ENCODE assay signal across 7 cellular contexts in the genomic region with DNA sequence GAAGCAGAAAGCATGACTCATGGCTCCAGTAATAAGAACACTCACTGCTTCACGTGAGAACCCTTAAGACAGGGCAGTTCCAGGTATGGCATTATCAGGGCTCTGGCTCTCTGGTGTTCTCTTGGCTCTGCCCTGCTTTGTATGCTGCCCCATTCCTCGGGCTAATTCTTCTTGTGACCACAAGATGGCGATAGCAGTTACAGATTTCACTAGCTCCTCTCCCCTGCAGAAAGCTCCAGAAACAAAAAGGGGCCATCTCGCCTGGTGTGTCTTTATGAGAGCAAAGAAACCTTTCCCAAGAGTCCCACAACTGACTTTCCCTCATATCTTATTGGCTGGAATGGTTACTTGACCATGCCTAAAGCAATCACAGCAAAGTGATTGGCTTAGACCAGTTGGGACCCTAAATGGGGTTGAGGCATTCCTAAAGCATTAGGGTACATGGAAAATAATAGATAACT.
DNase-seq lines count a peak whose midpoint lies in the region; ATAC-seq and TF ChIP-seq lines count a peak whose summit lies in the region.

No MANE protein-coding gene starts in this region.

- no peak for TF ChIP-seq POLR2A in Peyer's patch (IDR thresholded peaks at IDR 0.05)
- no peak for TF ChIP-seq POLR2A in heart left ventricle (IDR thresholded peaks at IDR 0.05)

- CTCF ChIA-PET in GM10248 (lab: Yijun Ruan, JAX), result interaction anchor here (0.6 to 4.8 kb wide), 32 partner anchors 8 to 562 kb away, joined by 3 to 132 read pairs (median 4); no protein-coding TSS in a partner anchor

- H3K9me3 ChIP-seq in Peyer's patch (no peaks in the 10 kb centered on the region), heart left ventricle (no peaks in the 10 kb centered on the region), psoas muscle (no peaks in the 10 kb centered on the region)

- WGBS in heart left ventricle, 4 donors, result 10 to 16% (median 13%) methylated on average over 4 of the region's 4 CpGs
- 11 to 18% (median 13%) methylated on average over 4 of the region's 4 CpGs for WGBS in psoas muscle, 3 donors

- TF ChIP-seq CTCF in GM10248 (IDR thresholded peaks at IDR 0.05; ENCODE audit: control extremely low read depth, extremely low read depth, low read depth, missing control alignments), result peak; percentile 85
- TF ChIP-seq CTCF in Peyer's patch (IDR thresholded peaks at IDR 0.05), result peak; percentile 37 to 84 (median 78)
- peak; percentile 72 to 88 (median 81) for TF ChIP-seq CTCF in heart left ventricle (IDR thresholded peaks at IDR 0.05)
- TF ChIP-seq CTCF in psoas muscle (IDR thresholded peaks at IDR 0.05), result peak; percentile 77

- H3K27ac ChIP-seq in Peyer's patch (no peak overlapping the region), heart left ventricle (peak overlapping the region in 1 of 12 donors; percentile 39), psoas muscle (no peak overlapping the region)

- ATAC-seq in GM21825 (IDR thresholded peaks at IDR 0.05; ENCODE audit: unreplicated experiment) (peak; percentile 68), heart left ventricle (peak; percentile 82 to 92 (median 92)), psoas muscle (peak; percentile 58 to 90 (median 84))

- H3K27me3 ChIP-seq in Peyer's patch, result no peaks in the 10 kb centered on the region
- H3K27me3 ChIP-seq in heart left ventricle, result no peaks in the 10 kb centered on the region
- no peaks in the 10 kb centered on the region for H3K27me3 ChIP-seq in psoas muscle (ENCODE audit: insufficient read depth in 3 of 3, low read length in 2 of 3)

- H3K4me1 ChIP-seq in Peyer's patch (no peaks in the 10 kb centered on the region), heart left ventricle (peaks cover 0 to 4% (median 0%) of the 10 kb centered on the region in 12 donors), psoas muscle (no peaks in the 10 kb centered on the region)

- POLR2A ChIA-PET in GM10248 (lab: Yijun Ruan, JAX), result no interaction called here

- intact Hi-C loops in heart left ventricle (cut with DNase I) (loop anchor here in 9 of 10 donors (1.0 to 10.0 kb wide), 6 partner anchors 321 to 326 kb away; no protein-coding TSS in a partner anchor), psoas muscle (cut with DNase I) (loop anchor here (1.0 to 5.0 kb wide), 2 partner anchors 326 kb away; no protein-coding TSS in a partner anchor)

- H3K4me3 ChIP-seq in Peyer's patch (no peak overlapping the region), heart left ventricle (no peak overlapping the region), psoas muscle (no peak overlapping the region)

- peaks cover 0 to 28% (median 0%) of the 10 kb centered on the region in 3 donors for H3K36me3 ChIP-seq in Peyer's patch
- peaks cover 0 to 70% (median 26%) of the 10 kb centered on the region in 9 donors for H3K36me3 ChIP-seq in heart left ventricle
- peaks cover 3 to 71% of the 10 kb centered on the region in 2 donors for H3K36me3 ChIP-seq in psoas muscle (ENCODE audit: insufficient read depth in 1 of 2, low read depth in 1 of 2)

- DNase-seq in GM10248 (ENCODE audit: extremely low spot score) (peak; percentile 47), KG1 (lab: John Stamatoyannopoulos, UW) (peak; percentile 61), Peyer's patch (peak in 1 of 3 donors; percentile 61), heart left ventricle (peak in 4 of 5 donors; percentile 23 to 32 (median 26)), psoas muscle (peak in 1 of 2 donors; percentile 36)
- peak; percentile 11 for DNase-seq in activated naive CD4-positive, alpha-beta T cell treated with anti-CD3 and anti-CD28 coated beads, Interleukin-2, amount 50 U/mL, for 16 hours
